ENCODE assay signal across 1 cellular context in genomic region chr1:201258132-201258531, GRCh38. TPM values are rescaled to one million over a fixed set of nuclear protein-coding genes. Genes with fewer than 3 reads are reported as not detected.
"Had no signal": no experiment of that assay in that cellular context is flagged by ENCODE, and none has a peak within 500 bp of the region (broad histone marks: within the 10 kb centered on the region; RNA-seq: fewer than 3 reads in every experiment).

No MANE protein-coding gene starts in this region.

RNA-seq across cellular contexts. Expression of gene PKP1, which starts 25.2 kb away (rescaled TPM):
- total RNA-seq: LHCN-M2 had no signal
